ENCODE assay signal across 8 cellular contexts in genomic region chr12:2336409-2336829, GRCh38.
A peak's percentile ranks its signal among the peaks of the same experiment; 100 is the strongest.
DNase-seq lines count a peak whose midpoint lies in the region; ATAC-seq and TF ChIP-seq lines count a peak whose summit lies in the region.

No MANE protein-coding gene starts in this region.

- no peaks in the 10 kb centered on the region for H3K9me2 ChIP-seq in OCI-LY7 (ENCODE audit: insufficient read depth, low read length)

- H3K4me2 ChIP-seq in KMS-11 = peak overlapping the region; percentile 79
- H3K4me2 ChIP-seq in OCI-LY7 (ENCODE audit: low read length) = no peak overlapping the region

- H2AFZ ChIP-seq in KMS-11 (ENCODE audit: low read depth) (peak overlapping the region; percentile 87), OCI-LY7 (ENCODE audit: low read length) (no peak overlapping the region)

- H3K79me2 ChIP-seq in KMS-11 (ENCODE audit: insufficient read depth, low read depth) (no peaks in the 10 kb centered on the region), OCI-LY7 (ENCODE audit: insufficient read depth, low read depth, low read length) (no peaks in the 10 kb centered on the region)

- TF ChIP-seq CTCF in KMS-11 (conservative IDR thresholded peaks at IDR 0.05; ENCODE audit: low read depth, low read length) (no peak), OCI-LY7 (conservative IDR thresholded peaks at IDR 0.05; ENCODE audit: low read length) (no peak)

- H3K27me3 ChIP-seq in KMS-11 (ENCODE audit: insufficient read depth, low read depth) = no peaks in the 10 kb centered on the region

- H3K36me3 ChIP-seq in KMS-11 (ENCODE audit: insufficient read depth) = no peaks in the 10 kb centered on the region
- H3K36me3 ChIP-seq in OCI-LY7 (ENCODE audit: insufficient read depth, low read length) = no peaks in the 10 kb centered on the region

- intact Hi-C loops in OCI-LY7 (cut with micrococcal nuclease; ENCODE audit: unreplicated experiment) = no loop called here

- H3K4me3 ChIP-seq in KMS-11 (IDR thresholded peaks at IDR 0.05; ENCODE audit: insufficient read depth, low read depth, low read length) (no peak overlapping the region), OCI-LY7 (ENCODE audit: low read depth, low read length, poor library complexity, severe bottlenecking) (no peak overlapping the region)

- no peaks in the 10 kb centered on the region for H4K20me1 ChIP-seq in KMS-11 (ENCODE audit: insufficient read depth)
- H4K20me1 ChIP-seq in OCI-LY7 (ENCODE audit: insufficient read depth, low read length) = no peaks in the 10 kb centered on the region

- POLR2A ChIA-PET in OCI-LY7 (lab: Charles Lee) = interaction anchor here (0.7 kb wide), 1 partner anchor 900 kb away, joined by 4 read pairs; no protein-coding TSS in a partner anchor

- peak overlapping the region; percentile 31; the same call in 1 of the 2 replicates for H3K9ac ChIP-seq in KMS-11

- H3K4me1 ChIP-seq in KMS-11 (ENCODE audit: low read depth, poor library complexity, severe bottlenecking) (peaks cover 37% of the 10 kb centered on the region), OCI-LY7 (ENCODE audit: insufficient read depth, low read length, poor library complexity, severe bottlenecking) (no peaks in the 10 kb centered on the region)

- DNase-seq in EL (peak; percentile 93), cerebellum (ENCODE audit: low spot score) (peak; percentile 75), myocyte (ENCODE audit: low read depth) (peak; percentile 96), OCI-LY7 (ENCODE audit: low spot score) (no peak), NCI-H1436 treated with DMSO at 0.1 percent for 48 hours (lab: John Stamatoyannopoulos, UW) (no peak)

- ATAC-seq in GM21619 (IDR thresholded peaks at IDR 0.05; ENCODE audit: unreplicated experiment) = peak; percentile 95
- no peak for ATAC-seq in GM19467 (IDR thresholded peaks at IDR 0.05; ENCODE audit: unreplicated experiment)

- no TSS peak for BruUV-seq in OCI-LY7 (replicated peaks; lab: Mats Ljungman, UMichigan)

- CTCF ChIA-PET in OCI-LY7 (lab: Charles Lee; ENCODE audit: unreplicated experiment) = no interaction called here

- H3K27ac ChIP-seq in KMS-11 = peak overlapping the region; percentile 91
- H3K27ac ChIP-seq in OCI-LY7 (ENCODE audit: low read depth, low read length, poor library complexity, severe bottlenecking) = no peak overlapping the region

- no peaks in the 10 kb centered on the region for H3K9me3 ChIP-seq in OCI-LY7 (ENCODE audit: low read length)

Comparison
In these comparisons a context has a peak if more than half of its experiments do, and no peak if none do; other contexts are left out.
1. DNase-seq: peak in EL (single experiment), cerebellum (single experiment) and myocyte (single experiment); none in OCI-LY7 (single experiment) and NCI-H1436 treated with DMSO at 0.1 percent for 48 hours (single experiment).